ENCODE assay signal across 25 cellular contexts in genomic region chr9:27475057-27475456, GRCh38. TPM values are rescaled to one million over a fixed set of nuclear protein-coding genes. Genes with fewer than 3 reads are reported as not detected.
"Had no signal": no experiment of that assay in that cellular context is flagged by ENCODE, and none has a peak within 500 bp of the region (broad histone marks: within the 10 kb centered on the region; RNA-seq: fewer than 3 reads in every experiment).

No MANE protein-coding gene starts in this region.

- H3K27me3 ChIP-seq: colonic mucosa, heart left ventricle, neutrophil, stomach, thyroid gland, vagina had no signal

- H3K4me3 ChIP-seq: colonic mucosa, heart left ventricle, lung, stomach, thyroid gland, vagina had no signal

- H3K27me3 Mint-ChIP-seq: naive B cell, type B pancreatic cell had no signal

- H3K9me3 Mint-ChIP-seq: type B pancreatic cell had no signal

- H3K9me3 ChIP-seq: colonic mucosa, neutrophil, thyroid gland, vagina had no signal

- ATAC-seq: left colon had no signal

- H3K36me3 ChIP-seq: colonic mucosa, heart left ventricle, neutrophil, stomach, thyroid gland, vagina had no signal

- H3K27ac ChIP-seq: colonic mucosa, heart left ventricle, neutrophil, vagina had no signal

- H3K4me3 Mint-ChIP-seq: nephron progenitor cell, type B pancreatic cell had no signal

- H3K4me1 ChIP-seq: colonic mucosa had no signal

- H3K27ac Mint-ChIP-seq: type B pancreatic cell had no signal

- DNase-seq: cerebellar nuclear complex; colonic mucosa; effector CD4-positive, alpha-beta T cell; heart left ventricle; hippocampal formation; left colon; mesendoderm; naive B cell; nephron progenitor cell; small intestine; stimulated activated CD4-positive, alpha-beta T cell treated with anti-CD3 and anti-CD28 coated beads, Interleukin-12 subunit alpha, Interleukin-12 subunit beta, amount 100 ng/mL, for 4 hours; stimulated activated naive CD4-positive, alpha-beta T cell; stomach; thyroid gland had no signal

RNA-seq across cellular contexts. Expression of gene IFNK, which starts 49.0 kb away (rescaled TPM):
- total RNA-seq: colonic mucosa, dermis microvascular lymphatic vessel endothelial cell, fibroblast of lung, frontal cortex, glomerular endothelial cell, heart left ventricle, kidney epithelial cell, left colon, lung, osteoblast, pulmonary artery endothelial cell, stomach, thyroid gland, vagina had no signal
